25 cellular contexts compared by ENCODE assay signal in genomic region chr2:226217191-226217590, GRCh38.
A peak's percentile ranks its signal among the peaks of the same experiment; 100 is the strongest.
DNase-seq lines count a peak whose midpoint lies in the region; ATAC-seq, FAIRE-seq and TF ChIP-seq lines count a peak whose summit lies in the region.
"Had no signal": no experiment of that assay in that cellular context is flagged by ENCODE, and none has a peak within 500 bp of the region (broad histone marks: within the 10 kb centered on the region; RNA-seq: fewer than 3 reads in every experiment).

No MANE protein-coding gene starts in this region.

- H3K27me3 ChIP-seq in HCT116 (ENCODE audit: insufficient read depth, low read length) (no peaks in the 10 kb centered on the region), astrocyte (ENCODE audit: insufficient read depth, low read length) (no peaks in the 10 kb centered on the region), subcutaneous abdominal adipose tissue (ENCODE audit: control insufficient read depth in 5 of 5, insufficient read depth in 4 of 5, low read length in 5 of 5) (no peaks in the 10 kb centered on the region)
- H3K27me3 ChIP-seq: BLaER1 treated with 17β-estradiol and CSF1 and Interleukin-3, amounts not matched to agents 10 nM and 100 nM had no signal

- ATAC-seq in HCT116, result no peak
- ATAC-seq in GM19351 (IDR thresholded peaks at IDR 0.05; ENCODE audit: unreplicated experiment), result no peak
- ATAC-seq: CD8-positive, alpha-beta T cell had no signal

- POLR2A ChIA-PET in HCT116 (lab: Charles Lee), result no interaction called here

- CTCF ChIA-PET in HCT116 (lab: Charles Lee), result interaction anchor here (2.1 to 2.5 kb wide), 2 partner anchors 10 to 584 kb away, joined by 7 to 12 read pairs; partner anchors contain the start of gene IRS1

- H3K79me2 ChIP-seq in HCT116 (ENCODE audit: insufficient read depth, low read length) (no peaks in the 10 kb centered on the region), astrocyte (ENCODE audit: insufficient read depth, low read length) (no peaks in the 10 kb centered on the region)

- TF ChIP-seq CTCF in HCT116 (IDR thresholded peaks at IDR 0.05 in 2 of 3, conservative IDR thresholded peaks at IDR 0.05 in 1 of 3; ENCODE audit: borderline replicate concordance in 1 of 3, insufficient read depth in 1 of 3, low read depth in 2 of 3, low read length in 2 of 3) (no peak), astrocyte (IDR thresholded peaks at IDR 0.05; ENCODE audit: insufficient read depth, low read depth, low read length) (no peak), GM13976 (IDR thresholded peaks at IDR 0.05; ENCODE audit: borderline replicate concordance, control extremely low read depth, extremely low read depth, insufficient read depth, missing control alignments) (no peak)

- peaks cover 13% of the 10 kb centered on the region for H3K4me1 Mint-ChIP-seq in astrocyte (ENCODE audit: low read depth, unreplicated experiment)
- H3K4me1 Mint-ChIP-seq: B cell had no signal

- BruUV-seq in HCT116 (replicated peaks; lab: Mats Ljungman, UMichigan), result no TSS peak

- H4K20me1 ChIP-seq in HCT116 (ENCODE audit: insufficient read depth), result no peaks in the 10 kb centered on the region
- H4K20me1 ChIP-seq in astrocyte (ENCODE audit: insufficient read depth, low read length), result no peaks in the 10 kb centered on the region
- H4K20me1 ChIP-seq: BLaER1 treated with 17β-estradiol and CSF1 and Interleukin-3, amounts not matched to agents 10 nM and 100 nM had no signal

- no peak overlapping the region for H3K9ac ChIP-seq in HCT116 (ENCODE audit: low read length)
- no peak overlapping the region for H3K9ac ChIP-seq in astrocyte (ENCODE audit: low read length)
- no peak overlapping the region for H3K9ac ChIP-seq in subcutaneous abdominal adipose tissue (ENCODE audit: low read length in 5 of 5)
- H3K9ac ChIP-seq: BLaER1 treated with 17β-estradiol and CSF1 and Interleukin-3, amounts not matched to agents 10 nM and 100 nM had no signal

- H3K4me1 ChIP-seq in HCT116 (ENCODE audit: control insufficient read depth in 1 of 2, insufficient read depth in 2 of 2, low read length in 2 of 2), result peaks cover 32 to 44% of the 10 kb centered on the region in 2 experiments
- peaks cover 12% of the 10 kb centered on the region for H3K4me1 ChIP-seq in astrocyte (ENCODE audit: insufficient read depth, low read length)
- H3K4me1 ChIP-seq in subcutaneous abdominal adipose tissue (ENCODE audit: control insufficient read depth in 5 of 5, insufficient read depth in 5 of 5, low read length in 5 of 5), result peaks cover 0 to 30% (median 6%) of the 10 kb centered on the region in 5 donors
- H3K4me1 ChIP-seq: BLaER1 treated with 17β-estradiol and CSF1 and Interleukin-3, amounts not matched to agents 10 nM and 100 nM; Caco-2 had no signal

- in situ Hi-C loops in GM13976 (cut with MboI; ENCODE audit: low sequenced_read_pairs, unreplicated experiment), result no loop called here

- FAIRE-seq in astrocyte (lab: Jason Lieb, UNC), result no peak
- FAIRE-seq: A204.1, D721Med, G401.6, GM12891, GM18507 had no signal

- H3K9me3 Mint-ChIP-seq in astrocyte (ENCODE audit: unreplicated experiment), result no peaks in the 10 kb centered on the region
- H3K9me3 Mint-ChIP-seq: CD4-positive, alpha-beta T cell; CD8-positive, alpha-beta T cell had no signal

- no peaks in the 10 kb centered on the region for H3K9me2 ChIP-seq in HCT116 (ENCODE audit: insufficient read depth)

- H3K9me3 ChIP-seq in HCT116 (ENCODE audit: control insufficient read depth in 1 of 2, insufficient read depth in 1 of 2, low read depth in 1 of 2, low read length in 2 of 2) (no peaks in the 10 kb centered on the region), astrocyte (ENCODE audit: insufficient read depth, low read depth, low read length) (no peaks in the 10 kb centered on the region), subcutaneous abdominal adipose tissue (ENCODE audit: control insufficient read depth in 5 of 5, low read length in 5 of 5) (no peaks in the 10 kb centered on the region)
- H3K9me3 ChIP-seq: BLaER1 treated with 17β-estradiol and CSF1 and Interleukin-3, amounts not matched to agents 10 nM and 100 nM; Caco-2 had no signal

- RAD21 ChIA-PET in HCT116 (lab: Charles Lee; ENCODE audit: low non-redundant PET in 1 of 2, low total read pairs in 2 of 2, uncharacterized antibody in 2 of 2, unreplicated experiment in 2 of 2), result no interaction called here

- H3K36me3 Mint-ChIP-seq in astrocyte (ENCODE audit: low read depth, unreplicated experiment), result no peaks in the 10 kb centered on the region
- H3K36me3 Mint-ChIP-seq: CD8-positive, alpha-beta T cell had no signal

- no peaks in the 10 kb centered on the region for H3K27me3 Mint-ChIP-seq in astrocyte (ENCODE audit: low read depth, unreplicated experiment)

- no peak overlapping the region for H3K4me2 ChIP-seq in HCT116 (ENCODE audit: low read length)
- no peak overlapping the region for H3K4me2 ChIP-seq in astrocyte (ENCODE audit: low read length)
- H3K4me2 ChIP-seq: BLaER1 treated with 17β-estradiol and CSF1 and Interleukin-3, amounts not matched to agents 10 nM and 100 nM had no signal

- intact Hi-C loops in HCT116 (cut with micrococcal nuclease), result loop anchor here (2.0 to 10.0 kb wide), 6 partner anchors 102 to 768 kb away; no protein-coding TSS in a partner anchor

- no peak for TF ChIP-seq RAD21 in HCT116 (IDR thresholded peaks at IDR 0.05; ENCODE audit: low read depth)

- H2AFZ ChIP-seq in HCT116 (ENCODE audit: low read depth, low read length, poor library complexity, severe bottlenecking), result no peak overlapping the region
- H2AFZ ChIP-seq in astrocyte (ENCODE audit: low read depth, low read length), result no peak overlapping the region

- TF ChIP-seq POLR2A in HCT116 (IDR thresholded peaks at IDR 0.05; ENCODE audit: borderline replicate concordance, extremely low read depth, insufficient read depth, insufficient read length), result no peak

- H3K27ac ChIP-seq in HCT116 (ENCODE audit: low read depth, low read length), result peak overlapping the region; percentile 94
- H3K27ac ChIP-seq in astrocyte (ENCODE audit: low read depth, low read length), result no peak overlapping the region
- H3K27ac ChIP-seq in subcutaneous abdominal adipose tissue (ENCODE audit: low read depth, low read length), result peak overlapping the region; percentile 80
- H3K27ac ChIP-seq: BLaER1 treated with 17β-estradiol and CSF1 and Interleukin-3, amounts not matched to agents 10 nM and 100 nM; C4-2B had no signal

- H3K4me3 ChIP-seq in HCT116 (replicated peaks in 1 of 2; ENCODE audit: low read depth in 1 of 2, low read length in 2 of 2), result no peak overlapping the region
- H3K4me3 ChIP-seq in astrocyte (ENCODE audit: insufficient read depth, low read depth, low read length), result no peak overlapping the region
- no peak overlapping the region for H3K4me3 ChIP-seq in subcutaneous abdominal adipose tissue (ENCODE audit: low read depth in 1 of 5, low read length in 5 of 5)
- H3K4me3 ChIP-seq: BLaER1 treated with 17β-estradiol and CSF1 and Interleukin-3, amounts not matched to agents 10 nM and 100 nM had no signal

- H3K36me3 ChIP-seq in HCT116 (ENCODE audit: control insufficient read depth in 1 of 2, insufficient read depth in 2 of 2, low read length in 2 of 2), result 0 out of 4 replicates have a peak, but pooled peaks cover 0 to 4% of the 10 kb centered on the region in 2 experiments
- no peaks in the 10 kb centered on the region for H3K36me3 ChIP-seq in astrocyte (ENCODE audit: insufficient read depth, low read length)
- no peaks in the 10 kb centered on the region for H3K36me3 ChIP-seq in subcutaneous abdominal adipose tissue (ENCODE audit: control insufficient read depth in 5 of 5, insufficient read depth in 5 of 5, low read length in 5 of 5)
- H3K36me3 ChIP-seq: BLaER1 treated with 17β-estradiol and CSF1 and Interleukin-3, amounts not matched to agents 10 nM and 100 nM had no signal

- peak overlapping the region; percentile 31 for H3K27ac Mint-ChIP-seq in astrocyte (ENCODE audit: unreplicated experiment)
- H3K27ac Mint-ChIP-seq: B cell; CD4-positive, alpha-beta T cell; CD8-positive, alpha-beta T cell had no signal

- DNase-seq in HCT116 (ENCODE audit: low read depth, low spot score) (no peak), astrocyte (ENCODE audit: low read depth) (no peak), fibroblast of gingiva (ENCODE audit: low read depth) (peak; percentile 49), GM13976 (ENCODE audit: low spot score) (no peak)
- DNase-seq in activated CD4-positive, alpha-beta T cell treated with anti-CD3 and anti-CD28 coated beads, Interleukin-2, amount 50 U/mL, for 4 hours, result no peak
- DNase-seq in activated naive CD4-positive, alpha-beta T cell treated with Interleukin-2 at 50 U/mL for 16 hours, result no peak
- DNase-seq: 8988T; ACHN; AML-193; Caco-2; Calu3; CD8-positive, alpha-beta T cell; DMS79 treated with DMSO at 0.1 percent for 48 hours; GF-D8 had no signal

- no peak overlapping the region for H3K4me3 Mint-ChIP-seq in astrocyte (ENCODE audit: unreplicated experiment)
- H3K4me3 Mint-ChIP-seq: B cell; CD4-positive, alpha-beta T cell; CD8-positive, alpha-beta T cell had no signal

TF ChIP-seq in HCT116, 20 proteins besides CTCF, POLR2A, EP300 and RAD21 (continues in another document):
- TF ChIP-seq SRF (IDR thresholded peaks at IDR 0.05; ENCODE audit: low read depth) (no peak), JUND (IDR thresholded peaks at IDR 0.05) (no peak), SP1 (IDR thresholded peaks at IDR 0.05; ENCODE audit: low read depth) (no peak; the same call in 1 of the 2 replicates), MAX (IDR thresholded peaks at IDR 0.05) (no peak), ATF3 (IDR thresholded peaks at IDR 0.05) (no peak), TCF7L2 (IDR thresholded peaks at IDR 0.05; ENCODE audit: borderline replicate concordance, extremely low read depth, insufficient read depth, insufficient read length) (no peak), EZH2 (IDR thresholded peaks at IDR 0.05) (no peak), YY1 (IDR thresholded peaks at IDR 0.05; ENCODE audit: extremely low read depth, insufficient replicate concordance, low read depth, low read length) (no peak), SIN3A (IDR thresholded peaks at IDR 0.05; ENCODE audit: low read depth) (no peak), FOSL1 (IDR thresholded peaks at IDR 0.05; ENCODE audit: low read depth) (no peak), ZNF274 (IDR thresholded peaks at IDR 0.05; ENCODE audit: low read depth, low read length) (no peak), ZFX (IDR thresholded peaks at IDR 0.05) (no peak)
